ENCODE assay signal across 9 cellular contexts in genomic region chr19:48543121-48543710, GRCh38. TPM values are rescaled to one million over a fixed set of nuclear protein-coding genes. Genes with fewer than 3 reads are reported as not detected.
DNase-seq lines count a peak whose midpoint lies in the region; ATAC-seq and TF ChIP-seq lines count a peak whose summit lies in the region.
"Had no signal": no experiment of that assay in that cellular context is flagged by ENCODE, and none has a peak within 500 bp of the region (broad histone marks: within the 10 kb centered on the region; RNA-seq: fewer than 3 reads in every experiment).

No MANE protein-coding gene starts in this region.

- H3K4me1 ChIP-seq in IMR-90 (ENCODE audit: control insufficient read depth, insufficient read depth, low read length) (peaks cover 3% of the 10 kb centered on the region), right lobe of liver (no peaks in the 10 kb centered on the region)

- BruUV-seq in IMR-90 (replicated peaks; lab: Mats Ljungman, UMichigan) = no TSS peak

- peak overlapping the region; percentile 57 for H2AK9ac ChIP-seq in IMR-90 (replicated peaks; ENCODE audit: low read depth, low read length, poor library complexity)

- dilution Hi-C loops in IMR-90 (cut with HindIII; ENCODE audit: low sequenced_read_pairs, unreplicated experiment) = no loop called here

- no peak for TF ChIP-seq RAD21 in IMR-90 (IDR thresholded peaks at IDR 0.05; ENCODE audit: low read length)

- no peaks in the 10 kb centered on the region for H3K27me3 Mint-ChIP-seq in WTC11 (ENCODE audit: low read depth)

- H2BK20ac ChIP-seq in IMR-90 (ENCODE audit: low read depth, low read length) = no peak overlapping the region

- no peak for TF ChIP-seq CTCF in IMR-90 (conservative IDR thresholded peaks at IDR 0.05; ENCODE audit: low read depth, low read length)
- no peak for TF ChIP-seq CTCF in WTC11 (IDR thresholded peaks at IDR 0.05)
- TF ChIP-seq CTCF in right lobe of liver (IDR thresholded peaks at IDR 0.05) = no peak

- ATAC-seq in IMR-90 (ENCODE audit: low read depth) (peak; percentile 77), WTC11 (peak; percentile 56), right lobe of liver (peak in 3 of 4 donors; percentile 18 to 49 (median 23)), GM21786 (IDR thresholded peaks at IDR 0.05; ENCODE audit: unreplicated experiment) (no peak), GM18907 (IDR thresholded peaks at IDR 0.05; ENCODE audit: unreplicated experiment) (no peak)

- POLR2A ChIA-PET in IMR-90 (lab: Charles Lee; ENCODE audit: unreplicated experiment) = no interaction called here
- POLR2A ChIA-PET in WTC11 (lab: Charles Lee) = interaction anchor here (0.6 kb wide), 1 partner anchor 496 kb away, joined by 3 read pairs; no protein-coding TSS in a partner anchor

- no peak overlapping the region for H2BK15ac ChIP-seq in IMR-90 (ENCODE audit: low read depth, low read length)

- peak overlapping the region; percentile 17 for H3K4me3 Mint-ChIP-seq in WTC11

- H4K20me1 ChIP-seq in IMR-90 (ENCODE audit: insufficient read depth, low read length) = no peaks in the 10 kb centered on the region

- no peak overlapping the region for H4K91ac ChIP-seq in IMR-90 (ENCODE audit: insufficient read depth, low read depth, low read length)

- H3K4me3 ChIP-seq in IMR-90 (ENCODE audit: insufficient read depth, low read depth, low read length) (no peak overlapping the region), right lobe of liver (no peak overlapping the region)

- H3K14ac ChIP-seq in IMR-90 (replicated peaks; ENCODE audit: low read depth, low read length) = no peak overlapping the region

- H3K4ac ChIP-seq in IMR-90 (ENCODE audit: low read depth, low read length) = no peak overlapping the region

- H3K56ac ChIP-seq in IMR-90 (ENCODE audit: extremely low read depth, insufficient read depth, low read length) = no peak overlapping the region

- 11% methylated on average over 2 of the region's 19 CpGs; no CpG with 5 or more reads in 1 of the 2 experiments for WGBS in IMR-90 (ENCODE audit: extremely low coverage in 2 of 2, insufficient read length in 1 of 2), 2 experiments
- WGBS in right lobe of liver (ENCODE audit: insufficient coverage, low coverage, low lambda C conversion rate, missing lambda C conversion rate) = 37% methylated on average over 15 of the region's 19 CpGs

- no peak overlapping the region for H2AK5ac ChIP-seq in IMR-90 (ENCODE audit: low read depth, low read length)

- no peaks in the 10 kb centered on the region for H3K9me1 ChIP-seq in IMR-90 (ENCODE audit: insufficient read depth, low read length)

- no peak overlapping the region for H3K9ac ChIP-seq in IMR-90 (ENCODE audit: low read depth, low read length)

- no peak overlapping the region for H2BK120ac ChIP-seq in IMR-90 (ENCODE audit: low read depth, low read length)

- H3K27me3 ChIP-seq in IMR-90 (ENCODE audit: control insufficient read depth, insufficient read depth, low read length) = peaks cover 3% of the 10 kb centered on the region; the same call in 1 of the 2 replicates
- H3K27me3 ChIP-seq in right lobe of liver = no peaks in the 10 kb centered on the region

- H3K27ac Mint-ChIP-seq in WTC11 = no peak overlapping the region; the same call in 1 of the 2 replicates

- peak overlapping the region in 1 of 2 experiments; percentile 50; a peak in 1 of 4 replicates for H4K8ac ChIP-seq in IMR-90 (ENCODE audit: low read depth in 2 of 2, low read length in 2 of 2)

- H3K9me3 ChIP-seq in IMR-90 (ENCODE audit: control insufficient read depth, insufficient read depth, low read length) (no peaks in the 10 kb centered on the region), right lobe of liver (no peaks in the 10 kb centered on the region)

- no peak overlapping the region for H3K27ac ChIP-seq in IMR-90 (ENCODE audit: insufficient read depth, low read length)
- no peak overlapping the region for H3K27ac ChIP-seq in right lobe of liver

- H3K36me3 ChIP-seq in IMR-90 (ENCODE audit: control insufficient read depth, insufficient read depth, low read length) = no peaks in the 10 kb centered on the region
- no peaks in the 10 kb centered on the region for H3K36me3 ChIP-seq in right lobe of liver

- H3K18ac ChIP-seq in IMR-90 (ENCODE audit: low read depth, low read length) = no peak overlapping the region

- peak overlapping the region; percentile 88 for H2AFZ ChIP-seq in IMR-90 (replicated peaks; ENCODE audit: low read length, poor library complexity)

- no peaks in the 10 kb centered on the region for H3K79me1 ChIP-seq in IMR-90 (ENCODE audit: low read depth in 1 of 2, low read length in 2 of 2)

- H4K5ac ChIP-seq in IMR-90 (ENCODE audit: low read depth, low read length) = no peak overlapping the region

- in situ Hi-C loops in IMR-90 (cut with MboI; ENCODE audit: low sequenced_read_pairs) = no loop called here

- intact Hi-C loops in IMR-90 (cut with micrococcal nuclease) = no loop called here
- intact Hi-C loops in right lobe of liver (cut with DNase I) = no loop called here

- H3K36me3 Mint-ChIP-seq in WTC11 = no peaks in the 10 kb centered on the region

- TF ChIP-seq POLR2A in IMR-90 (IDR thresholded peaks at IDR 0.05; ENCODE audit: low read depth, low read length) = no peak
- TF ChIP-seq POLR2A in right lobe of liver (IDR thresholded peaks at IDR 0.05) = no peak

- DNase-seq in AG08395 (ENCODE audit: low spot score) (peak; percentile 54), IMR-90 (peak; percentile 65), WTC11 (ENCODE audit: low spot score) (no peak), right lobe of liver (no peak), NCI-H2107 treated with DMSO at 0.1 percent for 48 hours (lab: John Stamatoyannopoulos, UW; ENCODE audit: unreplicated experiment) (no peak), mesenteric fat pad (ENCODE audit: low spot score) (no peak)
- DNase-seq: NCI-H446 treated with DMSO at 0.1 percent for 48 hours had no signal

- H3K23ac ChIP-seq in IMR-90 (ENCODE audit: low read depth, low read length) = no peak overlapping the region

- no peaks in the 10 kb centered on the region for H3K9me3 Mint-ChIP-seq in WTC11

- H3K4me1 Mint-ChIP-seq in WTC11 = peaks cover 12% of the 10 kb centered on the region

- H3K4me2 ChIP-seq in IMR-90 (ENCODE audit: low read depth, low read length) = no peak overlapping the region

- no peak overlapping the region for H2BK5ac ChIP-seq in IMR-90 (ENCODE audit: low read depth, low read length, poor library complexity, severe bottlenecking)

- CTCF ChIA-PET in IMR-90 (lab: Yijun Ruan, JAX) (no interaction called here), WTC11 (lab: Charles Lee) (interaction anchor here (0.7 to 1.3 kb wide), 2 partner anchors 27 to 54 kb away, joined by 3 to 4 read pairs; no protein-coding TSS in a partner anchor)

TF ChIP-seq in IMR-90, 13 proteins besides CTCF, POLR2A, EP300 and RAD21:
- TF ChIP-seq CEBPB (IDR thresholded peaks at IDR 0.05; ENCODE audit: low read depth, low read length) (no peak), RFX5 (IDR thresholded peaks at IDR 0.05; ENCODE audit: low read depth, low read length) (no peak), ELK1 (IDR thresholded peaks at IDR 0.05; ENCODE audit: borderline replicate concordance, low read depth, low read length) (no peak)

TF ChIP-seq in WTC11, 78 proteins besides CTCF, POLR2A, EP300 and RAD21:
- TF ChIP-seq, protein P1, sequence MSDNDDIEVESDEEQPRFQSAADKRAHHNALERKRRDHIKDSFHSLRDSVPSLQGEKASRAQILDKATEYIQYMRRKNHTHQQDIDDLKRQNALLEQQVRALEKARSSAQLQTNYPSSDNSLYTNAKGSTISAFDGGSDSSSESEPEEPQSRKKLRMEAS (CRISPR knock-in tag; IDR thresholded peaks at IDR 0.05) = 0 out of 2 replicates have a peak, but pooled peaks have one; percentile 15
- no peak for TF ChIP-seq FOXK1 (CRISPR knock-in tag; IDR thresholded peaks at IDR 0.05)
- TF ChIP-seq ZNF263 (CRISPR knock-in tag; IDR thresholded peaks at IDR 0.05; ENCODE audit: low read depth) = peak; percentile 85; the same call in 1 of the 2 replicates

RNA-seq across cellular contexts. Expression of gene SULT2B1, which starts 8.8 kb away (rescaled TPM):
- total RNA-seq in IMR-90 (2012; rRNA removed) (not detected in 2 replicates), WTC11 (2021) (0.96 to 2.1 TPM (median 1.3 TPM) in 3 replicates), right lobe of liver (under 1 TPM in 1 of 6 experiments, not detected in 5; 0.61 TPM), mesenteric fat pad (0.48 TPM)
- polyA plus RNA-seq in IMR-90 (2012; rRNA removed) = 0.09 TPM in 1 of 2 replicates, not detected in the other
- polyA plus RNA-seq in IMR-90 (2012; cell fraction: cytosol; rRNA removed) = 0.08 TPM in 1 of 2 replicates, not detected in the other
- polyA plus RNA-seq in IMR-90 (2012; cell fraction: nucleus; rRNA removed; ENCODE audit: low replicate concordance) = 0.13 and 0.23 TPM in 2 replicates

RNA-seq across cellular contexts. Expression of gene LMTK3, which starts 31.6 kb away (rescaled TPM):
- total RNA-seq in IMR-90 (2012; rRNA removed) = 0.18 TPM in 1 of 2 replicates, not detected in the other
- polyA plus RNA-seq in IMR-90 (2012; rRNA removed) = 0.60 and 0.87 TPM in 2 replicates
- polyA plus RNA-seq in IMR-90 (2012; cell fraction: cytosol; rRNA removed) = 0.70 and 0.79 TPM in 2 replicates
- polyA plus RNA-seq in IMR-90 (2012; cell fraction: nucleus; rRNA removed; ENCODE audit: low replicate concordance) = 2.9 and 5.0 TPM in 2 replicates
- 15.9 to 19.4 TPM (median 19.1 TPM) in 3 replicates for total RNA-seq in WTC11 (2021)
- under 1 TPM in 5 of 6 experiments, not detected in 1; 0.09 to 0.31 (median 0.12) TPM for total RNA-seq in right lobe of liver
- 0.45 TPM for total RNA-seq in mesenteric fat pad

Comparison
In these comparisons a context has a peak if more than half of its experiments do, and no peak if none do; other contexts are left out.
1. DNase-seq: peak in AG08395 (single experiment) and IMR-90 (single experiment); none in WTC11 (single experiment), right lobe of liver (0 of 3), NCI-H2107 treated with DMSO at 0.1 percent for 48 hours (single experiment) and mesenteric fat pad (single experiment).
2. ATAC-seq: peak in IMR-90 (single experiment), WTC11 (single experiment) and right lobe of liver (3 of 4); none in GM21786 (single experiment) and GM18907 (single experiment).
3. RNA of gene LMTK3, which starts 31.6 kb away (total RNA-seq): 15.9 to 19.4 TPM in WTC11; 0.45 TPM in mesenteric fat pad (single experiment), 0.18 TPM in IMR-90 and 0.09 to 0.31 TPM in right lobe of liver; every median in the first group is over 10 times any median in the second.